19 cellular contexts compared by ENCODE assay signal in genomic region chr17:36975922-36976515, GRCh38. TPM values are rescaled to one million over a fixed set of nuclear protein-coding genes. Genes with fewer than 3 reads are reported as not detected.
DNase-seq lines count a peak whose midpoint lies in the region; ATAC-seq, FAIRE-seq and TF ChIP-seq lines count a peak whose summit lies in the region.
"Had no signal": no experiment of that assay in that cellular context is flagged by ENCODE, and none has a peak within 500 bp of the region (broad histone marks: within the 10 kb centered on the region; RNA-seq: fewer than 3 reads in every experiment).

No MANE protein-coding gene starts in this region.

- H3K36me3 ChIP-seq in HepG2 (replicated peaks in 1 of 2; ENCODE audit: control insufficient read depth in 1 of 2, insufficient read depth in 2 of 2, low read length in 2 of 2) = 0 out of 5 replicates have a peak, but pooled peaks cover 0 to 5% of the 10 kb centered on the region in 2 experiments
- H3K36me3 ChIP-seq in right lobe of liver = no peaks in the 10 kb centered on the region

- TF ChIP-seq RAD21 in HepG2 (CRISPR knock-in tag; IDR thresholded peaks at IDR 0.05) = no peak

- no peaks in the 10 kb centered on the region for H3K9me3 ChIP-seq in HepG2 (ENCODE audit: low read length)
- no peaks in the 10 kb centered on the region for H3K9me3 ChIP-seq in right lobe of liver
- H3K9me3 ChIP-seq: Caco-2 had no signal

- POLR2A ChIA-PET in activated CD4-positive, alpha-beta T cell treated with anti-CD3 and anti-CD28 coated beads for 36 hours (lab: Charles Lee) = no interaction called here
- POLR2A ChIA-PET in HepG2 (lab: Yijun Ruan, JAX) = interaction anchor here (1.7 kb wide), 1 partner anchor 27 kb away, joined by 3 read pairs; the partner anchor contains the start of gene AATF
- POLR2A ChIA-PET in WTC11 (lab: Charles Lee) = no interaction called here

- in situ Hi-C loops in HepG2 (cut with HindIII; ENCODE audit: extremely low pct_ligation_motif_present, low pct_unique_long_range_greater_than_20kb) = no loop called here

- 94% methylated on average over 1 of the region's 1 CpG for WGBS in HepG2 (ENCODE audit: low lambda C conversion rate)
- 78% methylated on average over 1 of the region's 1 CpG for WGBS in right lobe of liver (ENCODE audit: insufficient coverage, low coverage, low lambda C conversion rate, missing lambda C conversion rate)

- DNase-seq in activated CD4-positive, alpha-beta T cell treated with anti-CD3 and anti-CD28 coated beads for 36 hours = no peak
- no peak for DNase-seq in activated CD4-positive, alpha-beta T cell treated with anti-CD3 and anti-CD28 coated beads for 1 hour
- DNase-seq in HepG2 (ENCODE audit: low spot score) (no peak), right lobe of liver (no peak), WTC11 (ENCODE audit: low spot score) (no peak), foreskin keratinocyte (no peak)
- no peak for DNase-seq in activated CD8-positive, alpha-beta memory T cell treated with anti-CD3 and anti-CD28 coated beads for 24 hours
- DNase-seq: Caco-2; CD8-positive, alpha-beta memory T cell; DND-41; GDM1 had no signal

- BruUV-seq in HepG2 (replicated peaks; lab: Mats Ljungman, UMichigan) = no TSS peak

- no peak for TF ChIP-seq EP300 in HepG2 (IDR thresholded peaks at IDR 0.05; ENCODE audit: low read depth in 2 of 2, low read length in 2 of 2)
- no peak for TF ChIP-seq EP300 in HepG2 (CRISPR knock-in tag; IDR thresholded peaks at IDR 0.05; ENCODE audit: borderline replicate concordance)

- H3K27me3 Mint-ChIP-seq in activated CD4-positive, alpha-beta T cell treated with anti-CD3 and anti-CD28 coated beads for 36 hours = no peaks in the 10 kb centered on the region
- no peaks in the 10 kb centered on the region for H3K27me3 Mint-ChIP-seq in WTC11 (ENCODE audit: low read depth)
- H3K27me3 Mint-ChIP-seq: CD8-positive, alpha-beta memory T cell had no signal

- peaks cover 59% of the 10 kb centered on the region for H3K4me1 Mint-ChIP-seq in activated CD4-positive, alpha-beta T cell treated with anti-CD3 and anti-CD28 coated beads for 36 hours
- peaks cover 24% of the 10 kb centered on the region for H3K4me1 Mint-ChIP-seq in WTC11

- H3K27me3 ChIP-seq in HepG2 (ENCODE audit: control insufficient read depth in 1 of 2, insufficient read depth in 2 of 2, low read length in 2 of 2) (no peaks in the 10 kb centered on the region), right lobe of liver (no peaks in the 10 kb centered on the region), foreskin keratinocyte (no peaks in the 10 kb centered on the region)

- no peak overlapping the region for H3K27ac ChIP-seq in HepG2 (ENCODE audit: extremely low read length, insufficient read depth, low read length)
- no peak overlapping the region for H3K27ac ChIP-seq in right lobe of liver
- no peak overlapping the region for H3K27ac ChIP-seq in foreskin keratinocyte
- H3K27ac ChIP-seq: 22Rv1, HL-60 had no signal

- TF ChIP-seq POLR2A in HepG2 (IDR thresholded peaks at IDR 0.05; ENCODE audit: insufficient read depth in 1 of 2, low read depth in 2 of 2, low read length in 2 of 2) (no peak), right lobe of liver (IDR thresholded peaks at IDR 0.05) (no peak)

- no peak overlapping the region for H3K9ac ChIP-seq in HepG2 (ENCODE audit: insufficient read depth, low read depth, low read length)

- no peak for FAIRE-seq in HepG2 (lab: Jason Lieb, UNC)
- FAIRE-seq: GM12892 had no signal

- no peak for ATAC-seq in activated CD4-positive, alpha-beta T cell treated with anti-CD3 and anti-CD28 coated beads for 36 hours
- ATAC-seq in HepG2 = no peak
- ATAC-seq in right lobe of liver = no peak
- ATAC-seq in WTC11 = no peak
- no peak for ATAC-seq in foreskin keratinocyte
- no peak for ATAC-seq in GM21723 (IDR thresholded peaks at IDR 0.05; ENCODE audit: unreplicated experiment)
- ATAC-seq: HCT116 had no signal

- peak overlapping the region; percentile 59 for H3K27ac Mint-ChIP-seq in activated CD4-positive, alpha-beta T cell treated with anti-CD3 and anti-CD28 coated beads for 36 hours
- H3K27ac Mint-ChIP-seq in WTC11 = peak overlapping the region; percentile 32; the same call in 1 of the 2 replicates
- H3K27ac Mint-ChIP-seq: CD14-positive monocyte had no signal

- no peak overlapping the region for H3K4me3 ChIP-seq in HepG2 (replicated peaks in 1 of 3; ENCODE audit: insufficient read depth in 1 of 3, low read depth in 2 of 3, low read length in 3 of 3)
- no peak overlapping the region for H3K4me3 ChIP-seq in right lobe of liver

- H3K36me3 Mint-ChIP-seq in activated CD4-positive, alpha-beta T cell treated with anti-CD3 and anti-CD28 coated beads for 36 hours (ENCODE audit: low read depth) = peaks cover 21% of the 10 kb centered on the region
- no peaks in the 10 kb centered on the region for H3K36me3 Mint-ChIP-seq in WTC11

- no peak overlapping the region for H2AFZ ChIP-seq in HepG2 (ENCODE audit: low read length)

- CTCF ChIA-PET in activated CD4-positive, alpha-beta T cell treated with anti-CD3 and anti-CD28 coated beads for 36 hours (lab: Charles Lee) = interaction anchor here (0.9 to 1.4 kb wide), 4 partner anchors 13 to 72 kb away, joined by 3 to 4 read pairs (median 3); no protein-coding TSS in a partner anchor
- CTCF ChIA-PET in HepG2 (lab: Yijun Ruan, JAX; ENCODE audit: low intra/inter-chr PET ratio, low total read pairs) = no interaction called here
- CTCF ChIA-PET in WTC11 (lab: Charles Lee) = no interaction called here

- no peak overlapping the region for H3K4me2 ChIP-seq in HepG2 (ENCODE audit: low read depth, low read length)

- peaks cover 4% of the 10 kb centered on the region for H3K79me2 ChIP-seq in HepG2 (ENCODE audit: insufficient read depth, low read length)

- no peak for TF ChIP-seq CTCF in HepG2 (CRISPR knock-in tag; IDR thresholded peaks at IDR 0.05)
- no peak for TF ChIP-seq CTCF in right lobe of liver (IDR thresholded peaks at IDR 0.05)
- no peak for TF ChIP-seq CTCF in WTC11 (IDR thresholded peaks at IDR 0.05)
- no peak for TF ChIP-seq CTCF in foreskin keratinocyte (conservative IDR thresholded peaks at IDR 0.05)

- H3K9me3 Mint-ChIP-seq in activated CD4-positive, alpha-beta T cell treated with anti-CD3 and anti-CD28 coated beads for 36 hours (ENCODE audit: low read depth) = no peaks in the 10 kb centered on the region
- no peaks in the 10 kb centered on the region for H3K9me3 Mint-ChIP-seq in WTC11
- H3K9me3 Mint-ChIP-seq: CD14-positive monocyte; CD8-positive, alpha-beta memory T cell had no signal

- no peaks in the 10 kb centered on the region for H4K20me1 ChIP-seq in HepG2 (ENCODE audit: insufficient read depth, low read length)

- intact Hi-C loops in activated CD4-positive, alpha-beta T cell treated with anti-CD3 and anti-CD28 coated beads for 36 hours (cut with DNase I, micrococcal nuclease) = no loop called here
- intact Hi-C loops in HepG2 (cut with micrococcal nuclease; ENCODE audit: unreplicated experiment) (no loop called here), right lobe of liver (cut with DNase I) (no loop called here)

- H3K4me1 ChIP-seq in HepG2 (ENCODE audit: insufficient read depth, low read length) = peaks cover 6% of the 10 kb centered on the region; the same call in 1 of the 2 replicates
- H3K4me1 ChIP-seq in right lobe of liver = peaks cover 0 to 9% (median 0%) of the 10 kb centered on the region in 4 donors
- peaks cover 16% of the 10 kb centered on the region for H3K4me1 ChIP-seq in foreskin keratinocyte

- H3K4me3 Mint-ChIP-seq in activated CD4-positive, alpha-beta T cell treated with anti-CD3 and anti-CD28 coated beads for 36 hours = no peak overlapping the region
- no peak overlapping the region for H3K4me3 Mint-ChIP-seq in WTC11
- H3K4me3 Mint-ChIP-seq: CD14-positive monocyte; CD8-positive, alpha-beta memory T cell had no signal

RNA-seq across cellular contexts. Expression of gene AATF, which starts 27.3 kb away (rescaled TPM):
- 100 to 1,000 TPM in 1 of 2 experiments, 10 to 100 TPM in 1; 87.9 to 149 TPM for total RNA-seq in activated CD4-positive, alpha-beta T cell treated with anti-CD3 and anti-CD28 coated beads for 36 hours
- total RNA-seq in HepG2 (2016; rRNA removed; fragmentation: Illumina TruSeq; extraction: Trizol) (53.3 and 58.1 TPM in 2 replicates), right lobe of liver (10 to 100 TPM; 13.2 to 19.5 (median 16.7) TPM), WTC11 (2021) (48.9 to 61.0 TPM (median 49.8 TPM) in 3 replicates), foreskin keratinocyte (57.3 and 57.9 TPM in 2 replicates)
- total RNA-seq in HepG2 (2016; cell fraction: cytosol; rRNA removed; fragmentation: Illumina TruSeq; extraction: Trizol; ENCODE audit: low read depth) = 22.9 and 24.6 TPM in 2 replicates
- total RNA-seq in HepG2 (2016; cell fraction: insoluble cytoplasmic fraction; rRNA removed; fragmentation: Illumina TruSeq; extraction: Trizol) = 54.6 and 57.3 TPM in 2 replicates
- total RNA-seq in HepG2 (2016; cell fraction: membrane; rRNA removed; fragmentation: Illumina TruSeq; extraction: Trizol) = 20.4 and 22.0 TPM in 2 replicates
- 24.9 and 25.3 TPM in 2 replicates for total RNA-seq in HepG2 (2016; cell fraction: nucleus; rRNA removed; fragmentation: Illumina TruSeq; extraction: Trizol)
- polyA plus RNA-seq in HepG2 (2011; rRNA removed) (9.1 and 9.8 TPM in 2 replicates), foreskin keratinocyte (46.9 and 54.5 TPM in 2 replicates)
- polyA plus RNA-seq in HepG2 (2011; cell fraction: cytosol; rRNA removed) = 5.9 and 7.0 TPM in 2 replicates
- 5.9 and 6.1 TPM in 2 replicates for polyA plus RNA-seq in HepG2 (2011; cell fraction: nucleus; rRNA removed)
- 25.3 and 27.5 TPM in 2 replicates for polyA plus RNA-seq in HepG2 (2012)
- polyA plus RNA-seq in HepG2 (2016; cell fraction: cytosol; fragmentation: Illumina TruSeq; extraction: Trizol; ENCODE audit: low read depth) = 10.2 and 11.6 TPM in 2 replicates
- polyA plus RNA-seq in HepG2 (2016; cell fraction: insoluble cytoplasmic fraction; fragmentation: Illumina TruSeq; extraction: Trizol; ENCODE audit: low read depth) = 66.2 and 74.8 TPM in 2 replicates
- polyA plus RNA-seq in HepG2 (2016; cell fraction: membrane; fragmentation: Illumina TruSeq; extraction: Trizol; ENCODE audit: low read depth) = 14.2 and 18.0 TPM in 2 replicates
- 37.9 and 39.6 TPM in 2 replicates for polyA plus RNA-seq in HepG2 (2016; cell fraction: nucleus; fragmentation: Illumina TruSeq; extraction: Trizol; ENCODE audit: insufficient read depth, low read depth)
- polyA minus RNA-seq in HepG2 (2011; rRNA and poly(A)+ RNA removed; ENCODE audit: low replicate concordance) = 11.9 and 35.7 TPM in 2 replicates
- polyA minus RNA-seq in HepG2 (2011; cell fraction: cytosol; rRNA and poly(A)+ RNA removed) = 11.3 and 12.7 TPM in 2 replicates
- 10.6 and 15.5 TPM in 2 replicates for polyA minus RNA-seq in HepG2 (2011; cell fraction: nucleus; rRNA and poly(A)+ RNA removed)

RNA-seq across cellular contexts. Expression of gene LHX1, which starts 38.7 kb away (rescaled TPM):
- not detected for total RNA-seq in activated CD4-positive, alpha-beta T cell treated with anti-CD3 and anti-CD28 coated beads for 36 hours
- not detected in 2 replicates for total RNA-seq in HepG2 (2016; rRNA removed; fragmentation: Illumina TruSeq; extraction: Trizol)
- not detected in 2 replicates for total RNA-seq in HepG2 (2016; cell fraction: cytosol; rRNA removed; fragmentation: Illumina TruSeq; extraction: Trizol; ENCODE audit: low read depth)
- total RNA-seq in HepG2 (2016; cell fraction: insoluble cytoplasmic fraction; rRNA removed; fragmentation: Illumina TruSeq; extraction: Trizol) = not detected in 2 replicates
- total RNA-seq in HepG2 (2016; cell fraction: membrane; rRNA removed; fragmentation: Illumina TruSeq; extraction: Trizol) = not detected in 2 replicates
- total RNA-seq in HepG2 (2016; cell fraction: nucleus; rRNA removed; fragmentation: Illumina TruSeq; extraction: Trizol) = not detected in 2 replicates
- polyA plus RNA-seq in HepG2 (2011; rRNA removed) = not detected in 2 replicates
- polyA plus RNA-seq in HepG2 (2011; cell fraction: cytosol; rRNA removed) = not detected in 2 replicates
- not detected in 2 replicates for polyA plus RNA-seq in HepG2 (2011; cell fraction: nucleus; rRNA removed)
- polyA plus RNA-seq in HepG2 (2012) = not detected in 2 replicates
- not detected in 2 replicates for polyA plus RNA-seq in HepG2 (2016; cell fraction: cytosol; fragmentation: Illumina TruSeq; extraction: Trizol; ENCODE audit: low read depth)
- polyA plus RNA-seq in HepG2 (2016; cell fraction: insoluble cytoplasmic fraction; fragmentation: Illumina TruSeq; extraction: Trizol; ENCODE audit: low read depth) = not detected in 2 replicates
- not detected in 2 replicates for polyA plus RNA-seq in HepG2 (2016; cell fraction: membrane; fragmentation: Illumina TruSeq; extraction: Trizol; ENCODE audit: low read depth)
- not detected in 2 replicates for polyA plus RNA-seq in HepG2 (2016; cell fraction: nucleus; fragmentation: Illumina TruSeq; extraction: Trizol; ENCODE audit: insufficient read depth, low read depth)
- 0.07 TPM in 1 of 2 replicates, not detected in the other for polyA minus RNA-seq in HepG2 (2011; rRNA and poly(A)+ RNA removed; ENCODE audit: low replicate concordance)
- polyA minus RNA-seq in HepG2 (2011; cell fraction: cytosol; rRNA and poly(A)+ RNA removed) = not detected in 2 replicates
- not detected in 2 replicates for polyA minus RNA-seq in HepG2 (2011; cell fraction: nucleus; rRNA and poly(A)+ RNA removed)
- not detected for total RNA-seq in right lobe of liver
- total RNA-seq in WTC11 (2021) = 0.61 to 1.3 TPM (median 1.2 TPM) in 3 replicates
- not detected in 2 replicates for total RNA-seq in foreskin keratinocyte
- polyA plus RNA-seq in foreskin keratinocyte = 0.02 TPM in 1 of 2 replicates, not detected in the other
- total RNA-seq: A673, Caco-2 had no signal
- polyA plus RNA-seq: BJ; CD14-positive monocyte; CD8-positive, alpha-beta memory T cell had no signal
